1 cellular context compared by ENCODE assay signal in the genomic region with DNA sequence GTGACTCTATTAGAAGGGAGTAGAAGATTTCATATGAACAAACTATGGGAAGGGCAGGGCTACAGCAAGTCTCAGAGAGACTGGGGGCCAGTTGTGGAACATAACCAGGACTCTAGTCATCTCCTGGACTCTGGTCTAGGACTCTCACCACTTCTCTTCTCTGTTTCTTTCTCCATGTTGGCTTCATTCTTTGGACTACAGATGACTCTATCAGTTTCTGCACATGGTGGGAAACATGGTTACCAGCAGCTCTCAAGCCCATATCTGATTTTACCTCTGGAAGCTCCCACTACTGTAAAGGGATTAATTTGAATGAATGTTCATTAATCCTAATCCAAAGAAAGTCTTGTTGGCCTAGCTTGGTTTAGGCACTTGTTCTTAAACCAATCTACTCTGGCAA.
TF ChIP-seq lines count a peak whose summit lies in the region.

No MANE protein-coding gene starts in this region.

TF ChIP-seq in IMR-90, 13 proteins besides CTCF, POLR2A, EP300 and RAD21 (continued from another document):
- TF ChIP-seq RFX5 (IDR thresholded peaks at IDR 0.05; ENCODE audit: low read depth, low read length) = no peak
- TF ChIP-seq MAFK (IDR thresholded peaks at IDR 0.05; ENCODE audit: low read depth, low read length) = no peak
- TF ChIP-seq SMC3 (IDR thresholded peaks at IDR 0.05; ENCODE audit: low read depth, low read length) = no peak
